In genomic region chr19:6509118-6509971, GRCh38 we compare ENCODE assay signal across 18 cellular contexts. TPM values are rescaled to one million over a fixed set of nuclear protein-coding genes. Genes with fewer than 3 reads are reported as not detected.
DNase-seq lines count a peak whose midpoint lies in the region; ATAC-seq lines count a peak whose summit lies in the region.
"Had no signal": no experiment of that assay in that cellular context is flagged by ENCODE, and none has a peak within 500 bp of the region (broad histone marks: within the 10 kb centered on the region; RNA-seq: fewer than 3 reads in every experiment).

No MANE protein-coding gene starts in this region.

- H3K9me3 Mint-ChIP-seq in naive thymus-derived CD4-positive, alpha-beta T cell = no peaks in the 10 kb centered on the region
- H3K9me3 Mint-ChIP-seq: nephron; T-helper 1 cell treated with Interleukin-12 subunit alpha and Interleukin-12 subunit beta and Interleukin-4 antibody, amounts not matched to agents 30 μg/mL and 1 μg/mL, for 36 hours; type B pancreatic cell had no signal

- CTCF ChIA-PET in naive thymus-derived CD4-positive, alpha-beta T cell (lab: Charles Lee) = no interaction called here

- H3K4me3 Mint-ChIP-seq in naive thymus-derived CD4-positive, alpha-beta T cell = no peak overlapping the region
- H3K4me3 Mint-ChIP-seq: nephron; T-helper 1 cell treated with Interleukin-12 subunit alpha and Interleukin-12 subunit beta and Interleukin-4 antibody, amounts not matched to agents 30 μg/mL and 1 μg/mL, for 36 hours; type B pancreatic cell had no signal

- peak; percentile 54 for ATAC-seq in left lobe of liver
- no peak for ATAC-seq in naive thymus-derived CD4-positive, alpha-beta T cell

- H3K27ac ChIP-seq in naive thymus-derived CD4-positive, alpha-beta T cell (ENCODE audit: low read depth, low read length) = no peak overlapping the region

- POLR2A ChIA-PET in naive thymus-derived CD4-positive, alpha-beta T cell (lab: Charles Lee) = no interaction called here

- H3K4me3 ChIP-seq in naive thymus-derived CD4-positive, alpha-beta T cell (ENCODE audit: low read length) = no peak overlapping the region

- intact Hi-C loops in posterior vena cava (cut with DNase I) = no loop called here
- intact Hi-C loops in naive thymus-derived CD4-positive, alpha-beta T cell (cut with micrococcal nuclease) = no loop called here

- H3K9me3 ChIP-seq in naive thymus-derived CD4-positive, alpha-beta T cell (ENCODE audit: control insufficient read depth in 2 of 3, low read length in 3 of 3) = no peaks in the 10 kb centered on the region

- DNase-seq in G401 (ENCODE audit: low spot score) (peak; percentile 85), cerebellum (ENCODE audit: low spot score) (peak; percentile 72), left lobe of liver (ENCODE audit: low spot score) (no peak), putamen (ENCODE audit: low spot score) (peak; percentile 96), NCI-H1417 (lab: John Stamatoyannopoulos, UW) (no peak), posterior vena cava (ENCODE audit: low spot score) (no peak), NCI-H1105 (lab: John Stamatoyannopoulos, UW) (no peak)
- no peak for DNase-seq in naive thymus-derived CD4-positive, alpha-beta T cell
- DNase-seq: activated CD4-positive, CD25-positive, alpha-beta regulatory T cell treated with anti-CD3 and anti-CD28 coated beads, Interleukin-2, amount 50 U/mL, for 72 hours; activated CD8-positive, alpha-beta memory T cell treated with anti-CD3 and anti-CD28 coated beads, Interleukin-2, amount 50 U/mL, for 4 hours; Calu3; NCI-H1092; NCI-H446 treated with DMSO at 0.1 percent for 48 hours had no signal

- H3K27me3 ChIP-seq in naive thymus-derived CD4-positive, alpha-beta T cell (ENCODE audit: control insufficient read depth in 2 of 2, insufficient read depth in 2 of 2, low read length in 2 of 2) = no peaks in the 10 kb centered on the region

- no peak overlapping the region for H3K27ac Mint-ChIP-seq in naive thymus-derived CD4-positive, alpha-beta T cell
- H3K27ac Mint-ChIP-seq: nephron; T-helper 1 cell treated with Interleukin-12 subunit alpha and Interleukin-12 subunit beta and Interleukin-4 antibody, amounts not matched to agents 30 μg/mL and 1 μg/mL, for 36 hours; type B pancreatic cell had no signal

- no peaks in the 10 kb centered on the region for H3K36me3 ChIP-seq in naive thymus-derived CD4-positive, alpha-beta T cell (ENCODE audit: control insufficient read depth in 2 of 3, insufficient read depth in 3 of 3, low read length in 3 of 3)

- in situ Hi-C loops in G401 (cut with HindIII; ENCODE audit: low sequenced_read_pairs) = no loop called here

- no peaks in the 10 kb centered on the region for H3K27me3 Mint-ChIP-seq in naive thymus-derived CD4-positive, alpha-beta T cell

- no peaks in the 10 kb centered on the region for H3K36me3 Mint-ChIP-seq in naive thymus-derived CD4-positive, alpha-beta T cell
- H3K36me3 Mint-ChIP-seq: type B pancreatic cell had no signal

- H3K4me1 Mint-ChIP-seq in naive thymus-derived CD4-positive, alpha-beta T cell = peaks cover 0 to 11% (median 6%) of the 10 kb centered on the region in 7 donors
- H3K4me1 Mint-ChIP-seq: nephron had no signal

- H3K4me1 ChIP-seq in naive thymus-derived CD4-positive, alpha-beta T cell (ENCODE audit: control insufficient read depth in 2 of 2, insufficient read depth in 2 of 2, low read length in 2 of 2) = no peaks in the 10 kb centered on the region

RNA-seq across cellular contexts. Expression of gene TUBB4A, which starts 7.2 kb away (rescaled TPM):
- total RNA-seq in G401 (2014; rRNA removed; shearing (Covaris generic)) = 2.1 and 3.3 TPM in 2 replicates
- 52.7 TPM for total RNA-seq in cerebellum
- total RNA-seq in left lobe of liver = 0.70 TPM
- total RNA-seq in posterior vena cava = under 1 TPM; 0.42 to 0.48 TPM
- total RNA-seq in naive thymus-derived CD4-positive, alpha-beta T cell = 1 to 10 TPM; 1.5 to 7.6 (median 2.6) TPM
- 1 to 10 TPM; 1.5 to 4.5 TPM for polyA plus RNA-seq in naive thymus-derived CD4-positive, alpha-beta T cell
- total RNA-seq: dermis microvascular lymphatic vessel endothelial cell had no signal
- polyA plus RNA-seq: AG04450 had no signal

RNA-seq across cellular contexts. Expression of gene TNFSF9, which starts 21.5 kb away (rescaled TPM):
- 39.0 and 60.2 TPM in 2 replicates for total RNA-seq in G401 (2014; rRNA removed; shearing (Covaris generic))
- total RNA-seq in cerebellum = 1.2 TPM
- total RNA-seq in left lobe of liver = 0.13 TPM
- under 1 TPM; 0.42 to 0.67 TPM for total RNA-seq in posterior vena cava
- 1 to 10 TPM in 3 of 5 experiments, under 1 TPM in 1, not detected in 1; 0.38 to 3.9 (median 3.0) TPM for total RNA-seq in naive thymus-derived CD4-positive, alpha-beta T cell
- not detected for polyA plus RNA-seq in naive thymus-derived CD4-positive, alpha-beta T cell

RNA-seq across cellular contexts. Expression of gene DENND1C, which starts 27.8 kb away (rescaled TPM):
- total RNA-seq in G401 (2014; rRNA removed; shearing (Covaris generic)) = not detected in 2 replicates
- total RNA-seq in cerebellum (0.18 TPM), left lobe of liver (1.1 TPM), posterior vena cava (1 to 10 TPM; 2.1 to 3.9 TPM)
- 100 to 1,000 TPM; 106 to 142 (median 118) TPM for total RNA-seq in naive thymus-derived CD4-positive, alpha-beta T cell
- polyA plus RNA-seq in naive thymus-derived CD4-positive, alpha-beta T cell = 100 to 1,000 TPM in 1 of 2 donors, 10 to 100 TPM in 1; 57.3 to 142 TPM
- total RNA-seq: Calu3, dermis microvascular lymphatic vessel endothelial cell had no signal
- polyA plus RNA-seq: AG04450 had no signal

RNA-seq across cellular contexts. Expression of gene CRB3, which starts 45.3 kb away (rescaled TPM):
- 1.9 TPM in 1 of 2 replicates, not detected in the other for total RNA-seq in G401 (2014; rRNA removed; shearing (Covaris generic))
- total RNA-seq in cerebellum (4.3 TPM), left lobe of liver (25.9 TPM), posterior vena cava (not detected)
- 1 to 10 TPM in 4 of 5 experiments, under 1 TPM in 1; 0.44 to 8.6 (median 5.7) TPM for total RNA-seq in naive thymus-derived CD4-positive, alpha-beta T cell
- 10 to 100 TPM in 1 of 2 donors, 1 to 10 TPM in 1; 6.5 to 10.1 TPM for polyA plus RNA-seq in naive thymus-derived CD4-positive, alpha-beta T cell
- total RNA-seq: dermis microvascular lymphatic vessel endothelial cell had no signal
- polyA plus RNA-seq: AG04450 had no signal

RNA-seq across cellular contexts. Expression of gene SLC25A23, which starts 49.8 kb away (rescaled TPM):
- total RNA-seq in G401 (2014; rRNA removed; shearing (Covaris generic)) = 57.6 and 60.6 TPM in 2 replicates
- 26.6 TPM for total RNA-seq in cerebellum
- 40.3 TPM for total RNA-seq in left lobe of liver
- total RNA-seq in posterior vena cava = 10 to 100 TPM; 51.5 to 62.1 TPM
- total RNA-seq in naive thymus-derived CD4-positive, alpha-beta T cell = 10 to 100 TPM in 4 of 5 experiments, 1 to 10 TPM in 1; 9.0 to 31.3 (median 22.0) TPM
- 10 to 100 TPM; 18.8 to 35.0 TPM for polyA plus RNA-seq in naive thymus-derived CD4-positive, alpha-beta T cell

Comparison
In these comparisons a context has a peak if more than half of its experiments do, and no peak if none do; other contexts are left out.
1. DNase-seq: peak in G401 (single experiment), cerebellum (single experiment) and putamen (single experiment); none in left lobe of liver (single experiment), NCI-H1417 (0 of 3), posterior vena cava (single experiment), NCI-H1105 (single experiment) and naive thymus-derived CD4-positive, alpha-beta T cell (0 of 9).
2. RNA of gene DENND1C, which starts 27.8 kb away (total RNA-seq): 106 to 142 TPM in naive thymus-derived CD4-positive, alpha-beta T cell; 2.1 to 3.9 TPM in posterior vena cava, 1.1 TPM in left lobe of liver (single experiment), 0.18 TPM in cerebellum (single experiment) and not detected in G401; every median in the first group is over 10 times any median in the second.